In genomic region chr7:151038951-151039849, GRCh38 we compare ENCODE assay signal across 6 cellular contexts. TPM values are rescaled to one million over a fixed set of nuclear protein-coding genes. Genes with fewer than 3 reads are reported as not detected.
DNase-seq lines count a peak whose midpoint lies in the region; TF ChIP-seq lines count a peak whose summit lies in the region.

No MANE protein-coding gene starts in this region.

- in situ Hi-C loops in brain microvascular endothelial cell (cut with HindIII; ENCODE audit: low pct_ligation_motif_present, low sequenced_read_pairs) = no loop called here

- H3K27me3 ChIP-seq in brain microvascular endothelial cell (replicated peaks) (no peaks in the 10 kb centered on the region), osteoblast (ENCODE audit: insufficient read depth, low read length) (no peaks in the 10 kb centered on the region)

- H3K4me2 ChIP-seq in osteoblast (ENCODE audit: insufficient read depth, low read length) = peak overlapping the region; percentile 50

- H3K4me3 ChIP-seq in brain microvascular endothelial cell (ENCODE audit: low read depth, low read length) (no peak overlapping the region), osteoblast (ENCODE audit: insufficient read depth, low read length) (peak overlapping the region; percentile 2)

- H2AFZ ChIP-seq in osteoblast (ENCODE audit: low read length) = peak overlapping the region; percentile 18

- H3K27ac ChIP-seq in brain microvascular endothelial cell = peak overlapping the region; percentile 86
- H3K27ac ChIP-seq in osteoblast (ENCODE audit: low read depth, low read length) = peak overlapping the region; percentile 87

- H3K36me3 ChIP-seq in brain microvascular endothelial cell (replicated peaks) (peaks cover 34% of the 10 kb centered on the region), osteoblast (ENCODE audit: insufficient read depth, low read length) (peaks cover 25% of the 10 kb centered on the region)

- no peaks in the 10 kb centered on the region for H3K9me3 ChIP-seq in osteoblast (ENCODE audit: low read depth, low read length)

- peaks cover 18% of the 10 kb centered on the region for H3K4me1 ChIP-seq in osteoblast (ENCODE audit: insufficient read depth, low read length)

- H3K79me2 ChIP-seq in osteoblast (ENCODE audit: insufficient read depth, low read length) = no peaks in the 10 kb centered on the region

- no peaks in the 10 kb centered on the region for H4K20me1 ChIP-seq in osteoblast (ENCODE audit: insufficient read depth, low read length)

- no peak for TF ChIP-seq CTCF in brain microvascular endothelial cell (IDR thresholded peaks at IDR 0.05; ENCODE audit: low read depth, low read length, missing control alignments)
- no peak for TF ChIP-seq CTCF in osteoblast (IDR thresholded peaks at IDR 0.05; ENCODE audit: extremely low read depth, low read depth, low read length)

- DNase-seq in GM04504 (ENCODE audit: low read depth) = peak; percentile 63
- peak; percentile 96 for DNase-seq in RKO (ENCODE audit: low spot score)
- peak; percentile 94 for DNase-seq in brain microvascular endothelial cell
- DNase-seq in osteoblast (ENCODE audit: insufficient read length, low spot score, missing footprints) = peak; percentile 99
- DNase-seq in NCI-H2171 (lab: John Stamatoyannopoulos, UW) = no peak
- no peak for DNase-seq in NCI-H1417 treated with DMSO at 0.1 percent for 48 hours (lab: John Stamatoyannopoulos, UW)

RNA-seq across cellular contexts. Expression of gene ASIC3, which starts 9.1 kb away (rescaled TPM):
- total RNA-seq in osteoblast = under 0.01 and 0.29 TPM in 2 replicates

RNA-seq across cellular contexts. Expression of gene ABCB8, which starts 10.9 kb away (rescaled TPM):
- 32.6 and 35.1 TPM in 2 replicates for total RNA-seq in osteoblast

RNA-seq across cellular contexts. Expression of gene ATG9B, which starts 14.9 kb away (rescaled TPM):
- total RNA-seq in osteoblast = not detected in 2 replicates

RNA-seq across cellular contexts. Expression of gene CDK5, which starts 18.5 kb away (rescaled TPM):
- total RNA-seq in osteoblast = 15.9 and 17.0 TPM in 2 replicates

RNA-seq across cellular contexts. Expression of gene SLC4A2, which starts 20.2 kb away (rescaled TPM):
- total RNA-seq in osteoblast = 52.2 and 61.5 TPM in 2 replicates

Comparison
In these comparisons a context has a peak if more than half of its experiments do, and no peak if none do; other contexts are left out.
1. DNase-seq: peak in GM04504 (single experiment), RKO (single experiment), brain microvascular endothelial cell (single experiment) and osteoblast (single experiment); none in NCI-H2171 (single experiment) and NCI-H1417 treated with DMSO at 0.1 percent for 48 hours (single experiment).